15 cellular contexts compared by ENCODE assay signal in the genomic region with DNA sequence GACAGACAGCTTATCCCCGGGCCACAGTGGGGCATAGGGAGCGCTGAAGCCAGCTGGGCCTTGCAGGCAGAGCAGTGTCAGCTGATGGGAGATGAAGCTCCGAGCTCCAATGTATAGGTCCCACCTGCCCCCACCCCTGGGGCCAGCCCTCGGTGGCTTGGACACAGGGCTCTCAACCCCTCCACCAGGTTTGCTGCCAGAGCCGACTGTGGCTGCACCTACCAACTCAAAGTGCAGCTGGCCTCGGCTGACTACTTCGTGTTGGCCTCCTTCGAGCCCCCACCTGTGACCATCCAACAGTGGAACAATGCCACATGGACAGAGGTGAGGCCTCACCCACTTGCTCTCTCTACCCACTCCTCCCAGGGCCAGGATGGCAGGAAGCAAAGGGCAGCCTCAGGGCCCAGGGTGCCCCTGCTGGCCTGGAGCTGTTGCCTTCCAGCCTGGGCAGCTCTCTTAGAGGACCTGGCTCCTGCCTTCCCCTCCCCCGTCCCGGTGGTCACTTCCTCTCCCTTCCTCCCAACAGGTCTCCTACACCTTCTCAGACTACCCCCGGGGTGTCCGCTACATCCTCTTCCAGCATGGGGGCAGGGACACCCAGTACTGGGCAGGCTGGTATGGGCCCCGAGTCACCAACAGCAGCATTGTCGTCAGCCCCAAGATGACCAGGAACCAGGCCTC. TPM values are rescaled to one million over a fixed set of nuclear protein-coding genes. Genes with fewer than 3 reads are reported as not detected.
"Had no signal": no experiment of that assay in that cellular context is flagged by ENCODE, and none has a peak within 500 bp of the region (broad histone marks: within the 10 kb centered on the region; RNA-seq: fewer than 3 reads in every experiment).

No MANE protein-coding gene starts in this region.

- DNase-seq: activated CD4-positive, alpha-beta T cell treated with anti-CD3 and anti-CD28 coated beads, Interleukin-2, amount 50 U/mL, for 1 hour; activated naive CD4-positive, alpha-beta T cell treated with anti-CD3 and anti-CD28 coated beads, Interleukin-2, amount 50 U/mL, for 16 hours; left ventricle myocardium inferior; mucosa of descending colon; naive thymus-derived CD8-positive, alpha-beta T cell; stimulated activated CD4-positive, alpha-beta T cell treated with anti-CD3 and anti-CD28 coated beads, Interleukin-4, amount 100 ng/mL, for 24 hours; stimulated activated naive CD4-positive, alpha-beta T cell treated with Interleukin-2 at 50 U/mL for 16 hours; SW 1271; trophoblast cell had no signal

- H3K9me3 Mint-ChIP-seq: activated T-helper 2 cell treated with anti-CD3 and anti-CD28 coated beads, Interferon-gamma antibody, Interleukin-2, Interleukin-4, amounts not matched to agents 10 μg/mL and 5 μg/mL and 100 μg/mL, durations not matched to agents 14 hours and 24 hours and 36 hours; naive thymus-derived CD8-positive, alpha-beta T cell had no signal

- H3K4me1 ChIP-seq: left ventricle myocardium inferior, suprapubic skin had no signal

- H3K27me3 Mint-ChIP-seq: naive thymus-derived CD8-positive, alpha-beta T cell had no signal

- H3K27me3 ChIP-seq: hepatocyte, neutrophil, suprapubic skin had no signal

- H3K27ac ChIP-seq: hepatocyte, left ventricle myocardium inferior, neutrophil, skin epidermis, suprapubic skin had no signal

- H3K4me3 Mint-ChIP-seq: naive thymus-derived CD8-positive, alpha-beta T cell had no signal

- ATAC-seq: mucosa of descending colon; naive thymus-derived CD8-positive, alpha-beta T cell had no signal

- H3K9me3 ChIP-seq: left ventricle myocardium inferior, mucosa of descending colon, neutrophil, suprapubic skin had no signal

- H2AFZ ChIP-seq: hepatocyte had no signal

- H3K27ac Mint-ChIP-seq: activated T-helper 2 cell treated with anti-CD3 and anti-CD28 coated beads, Interferon-gamma antibody, Interleukin-2, Interleukin-4, amounts not matched to agents 10 μg/mL and 5 μg/mL and 100 μg/mL, durations not matched to agents 14 hours and 24 hours and 36 hours had no signal

- H3K4me2 ChIP-seq: hepatocyte had no signal

- H3K4me3 ChIP-seq: hepatocyte, left ventricle myocardium inferior, mucosa of descending colon, skin epidermis, suprapubic skin had no signal

RNA-seq across cellular contexts. Expression of gene DRAXIN, which starts 18.3 kb away (rescaled TPM):
- polyA plus RNA-seq: hepatocyte, keratinocyte had no signal
